26 cellular contexts compared by ENCODE assay signal in the genomic region with DNA sequence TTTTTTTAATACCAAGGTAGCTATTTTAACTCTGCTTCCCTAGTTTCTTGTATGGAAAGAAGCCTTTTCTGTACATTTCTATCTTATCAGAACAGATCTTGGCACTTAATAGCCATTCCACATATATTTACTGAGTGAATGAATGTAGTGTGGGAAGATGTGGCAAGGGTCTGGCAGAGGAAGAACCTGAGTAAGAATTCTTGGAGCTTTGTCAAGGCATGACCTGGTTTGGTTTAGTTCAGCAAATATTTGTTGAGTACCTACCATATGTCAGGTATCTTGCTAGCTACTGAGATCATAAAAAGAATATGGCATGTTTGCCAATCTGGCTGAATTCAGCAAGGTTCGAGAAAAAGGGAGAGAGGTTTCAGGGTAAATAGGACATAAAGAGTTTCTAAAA. TPM values are rescaled to one million over a fixed set of nuclear protein-coding genes. Genes with fewer than 3 reads are reported as not detected.
DNase-seq lines count a peak whose midpoint lies in the region; ATAC-seq and TF ChIP-seq lines count a peak whose summit lies in the region.
"Had no signal": no experiment of that assay in that cellular context is flagged by ENCODE, and none has a peak within 500 bp of the region (broad histone marks: within the 10 kb centered on the region; RNA-seq: fewer than 3 reads in every experiment).

No MANE protein-coding gene starts in this region.

- no peaks in the 10 kb centered on the region for H3K9me3 ChIP-seq in mammary epithelial cell (replicated peaks; ENCODE audit: insufficient read depth, low read length)
- H3K9me3 ChIP-seq: BLaER1, SK-N-SH had no signal

- H3K4me1 ChIP-seq in mammary epithelial cell (ENCODE audit: insufficient read depth, low read length) = no peaks in the 10 kb centered on the region

- intact Hi-C loops in mammary epithelial cell (cut with micrococcal nuclease) (no loop called here), left colon (cut with DNase I, micrococcal nuclease) (no loop called here)

- in situ Hi-C loops in mammary epithelial cell (cut with MboI; ENCODE audit: low sequenced_read_pairs in 2 of 2) = loop anchor here in 1 of 2 donors (25.0 kb wide), 1 partner anchor 94 kb away; no protein-coding TSS in a partner anchor

- no peaks in the 10 kb centered on the region for H3K27me3 ChIP-seq in mammary epithelial cell (ENCODE audit: insufficient read depth, low read length)
- H3K27me3 ChIP-seq: BLaER1 had no signal

- 0% methylated on average over 1 of the region's 1 CpG for WGBS in mammary epithelial cell (ENCODE audit: low coverage, missing lambda C conversion rate)

- H3K4me3 ChIP-seq in mammary epithelial cell (replicated peaks in 1 of 3; ENCODE audit: insufficient read depth in 1 of 3, low read depth in 2 of 3, low read length in 3 of 3) = no peak overlapping the region
- H3K4me3 ChIP-seq: BLaER1 had no signal

- no peak overlapping the region for H2AFZ ChIP-seq in mammary epithelial cell (ENCODE audit: low read depth, low read length)

- H3K4me2 ChIP-seq in mammary epithelial cell (ENCODE audit: insufficient read depth, low read depth, low read length) = no peak overlapping the region
- H3K4me2 ChIP-seq: BLaER1, KMS-11, SK-N-SH had no signal

- H3K27ac ChIP-seq in mammary epithelial cell (ENCODE audit: insufficient read depth, low read depth, low read length) = no peak overlapping the region
- H3K27ac ChIP-seq: BLaER1, HL-60, KMS-11 had no signal

- no peak for TF ChIP-seq CTCF in mammary epithelial cell (conservative IDR thresholded peaks at IDR 0.05 in 1 of 2, IDR thresholded peaks at IDR 0.05 in 1 of 2; ENCODE audit: extremely low read depth in 1 of 2, insufficient read depth in 1 of 2, low read depth in 1 of 2, low read length in 2 of 2)

- no TSS peak for BruUV-seq in mammary epithelial cell (replicated peaks; lab: Mats Ljungman, UMichigan)

- no peak overlapping the region for H3K9ac ChIP-seq in mammary epithelial cell (ENCODE audit: insufficient read depth, low read length)
- H3K9ac ChIP-seq: BLaER1, KMS-11, SK-N-SH had no signal

- dilution Hi-C loops in mammary epithelial cell (cut with HindIII; ENCODE audit: low sequenced_read_pairs) = no loop called here

- no peaks in the 10 kb centered on the region for H3K79me2 ChIP-seq in mammary epithelial cell (ENCODE audit: insufficient read depth, low read length)

- ATAC-seq in left colon (peak; percentile 35), esophagus mucosa (no peak)
- ATAC-seq: CD8-positive, alpha-beta T cell had no signal

- H4K20me1 ChIP-seq in mammary epithelial cell (ENCODE audit: insufficient read depth, low read length) = no peaks in the 10 kb centered on the region
- H4K20me1 ChIP-seq: BLaER1 had no signal

- CTCF ChIA-PET in mammary epithelial cell (lab: Charles Lee; ENCODE audit: low non-redundant PET) = interaction anchor here (0.6 kb wide), 1 partner anchor 206 kb away, joined by 6 read pairs; no protein-coding TSS in a partner anchor

- DNase-seq in DMS53 treated with DMSO at 0.1 percent for 48 hours (lab: John Stamatoyannopoulos, UW; ENCODE audit: unreplicated experiment) = peak; percentile 4
- DNase-seq in NCI-H2196 treated with DMSO at 0.1 percent for 48 hours (lab: John Stamatoyannopoulos, UW; ENCODE audit: unreplicated experiment) = peak; percentile 8
- peak; percentile 53 for DNase-seq in mammary epithelial cell
- no peak for DNase-seq in left colon
- DNase-seq in NCI-H526 (lab: John Stamatoyannopoulos, UW) = no peak
- no peak for DNase-seq in middle frontal gyrus (ENCODE audit: extremely low spot score, low spot score)
- DNase-seq in COLO829 (ENCODE audit: low spot score) = no peak
- DNase-seq: CD8-positive, alpha-beta T cell; DND-41; H7; HFFc6; NCI-H1092; NCI-H1694; NCI-H2081 treated with DMSO at 0.1 percent for 48 hours; NCI-H748 treated with DMSO at 0.1 percent for 48 hours; OCI-M1; SHP77 treated with DMSO at 0.1 percent for 48 hours; SK-N-SH had no signal

- no peaks in the 10 kb centered on the region for H3K36me3 ChIP-seq in mammary epithelial cell (ENCODE audit: insufficient read depth, low read length)
- H3K36me3 ChIP-seq: BLaER1 had no signal

RNA-seq across cellular contexts. Expression of gene MEP1B, which starts 21.9 kb away (rescaled TPM):
- total RNA-seq in mammary epithelial cell (under 1 TPM in 1 of 2 donors, not detected in 1; under 0.01 TPM), left colon (10 to 100 TPM; 11.3 to 11.8 TPM), esophagus mucosa (not detected)
- polyA plus RNA-seq in mammary epithelial cell = not detected
- polyA minus RNA-seq in mammary epithelial cell = not detected
- total RNA-seq: CD8-positive, alpha-beta T cell; G401; H7; HFFc6; HT1080; M059J; RPMI7951 had no signal
- polyA plus RNA-seq: SK-N-SH had no signal

Comparison
In these comparisons a context has a peak if more than half of its experiments do, and no peak if none do; other contexts are left out.
1. DNase-seq: peak in DMS53 treated with DMSO at 0.1 percent for 48 hours (single experiment), NCI-H2196 treated with DMSO at 0.1 percent for 48 hours (single experiment) and mammary epithelial cell (single experiment); none in left colon (0 of 2), NCI-H526 (0 of 2), middle frontal gyrus (single experiment) and COLO829 (single experiment).
2. RNA of gene MEP1B, which starts 21.9 kb away (total RNA-seq): 11.3 to 11.8 TPM in left colon; not detected in esophagus mucosa (single experiment) and under 0.01 TPM in mammary epithelial cell; every median in the first group is over 10 times any median in the second.